Comparison of ENCODE assay signal across 19 cellular contexts in the genomic region with DNA sequence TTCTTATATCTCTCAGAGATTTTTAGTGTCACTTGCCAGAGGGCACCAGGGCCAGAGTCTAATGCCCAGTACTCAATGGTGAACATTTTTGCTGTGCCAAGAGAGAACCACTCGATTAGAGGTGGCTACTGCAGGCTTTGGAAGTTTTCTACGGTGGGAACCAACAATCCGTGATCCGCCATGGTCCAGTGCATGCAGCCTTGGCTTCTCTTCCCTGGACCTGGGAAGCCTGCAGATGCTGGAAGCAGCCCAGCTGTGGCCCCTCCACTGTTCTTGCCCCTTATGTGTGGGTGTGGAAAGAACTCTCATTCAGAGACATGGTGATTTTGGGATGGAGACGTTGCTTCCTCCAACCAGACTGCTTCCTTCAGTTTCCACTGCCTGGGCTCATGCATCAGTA.
DNase-seq lines count a peak whose midpoint lies in the region; ATAC-seq and TF ChIP-seq lines count a peak whose summit lies in the region.
"Had no signal": no experiment of that assay in that cellular context is flagged by ENCODE, and none has a peak within 500 bp of the region (broad histone marks: within the 10 kb centered on the region; RNA-seq: fewer than 3 reads in every experiment).

No MANE protein-coding gene starts in this region.

- DNase-seq in DMS79 treated with DMSO at 0.1 percent for 48 hours (lab: John Stamatoyannopoulos, UW) (peak; percentile 6), DMS79 (lab: John Stamatoyannopoulos, UW) (no peak), chondrocyte (ENCODE audit: low spot score) (peak; percentile 46), posterior vena cava (ENCODE audit: low spot score) (peak; percentile 43), thyroid gland (peak; percentile 60 to 61), osteoblast (ENCODE audit: insufficient read length, low spot score, missing footprints) (no peak)
- DNase-seq: AML-193; Caco-2; Calu3; CD4-positive, alpha-beta T cell; CD8-positive, alpha-beta T cell; GF-D8 had no signal

- H2AFZ ChIP-seq in osteoblast (ENCODE audit: low read length), result no peak overlapping the region

- ATAC-seq in GM18909 (IDR thresholded peaks at IDR 0.05; ENCODE audit: poor library complexity, unreplicated experiment) (no peak), HG02870 (IDR thresholded peaks at IDR 0.05; ENCODE audit: unreplicated experiment) (no peak)
- ATAC-seq: A549; CD8-positive, alpha-beta T cell had no signal

- H3K9me3 ChIP-seq in thyroid gland (no peaks in the 10 kb centered on the region), osteoblast (ENCODE audit: low read depth, low read length) (no peaks in the 10 kb centered on the region)
- H3K9me3 ChIP-seq: Caco-2 had no signal

- no peak overlapping the region for H3K4me3 ChIP-seq in thyroid gland (replicated peaks in 1 of 3)
- H3K4me3 ChIP-seq in osteoblast (ENCODE audit: insufficient read depth, low read length), result no peak overlapping the region
- H3K4me3 ChIP-seq: A549; BLaER1 treated with 17β-estradiol and CSF1 and Interleukin-3, amounts not matched to agents 10 nM and 100 nM had no signal

- H3K27ac ChIP-seq in thyroid gland (no peak overlapping the region), osteoblast (ENCODE audit: low read depth, low read length) (no peak overlapping the region)
- H3K27ac ChIP-seq: 22Rv1, C4-2B had no signal

- no peaks in the 10 kb centered on the region for H3K27me3 Mint-ChIP-seq in chondrocyte (ENCODE audit: low read depth)
- H3K27me3 Mint-ChIP-seq: B cell had no signal

- H3K27ac Mint-ChIP-seq in chondrocyte (ENCODE audit: unreplicated experiment), result no peak overlapping the region
- H3K27ac Mint-ChIP-seq: B cell; CD4-positive, alpha-beta T cell; CD8-positive, alpha-beta T cell had no signal

- peaks cover 32% of the 10 kb centered on the region for H3K4me1 Mint-ChIP-seq in chondrocyte (ENCODE audit: low read depth)
- H3K4me1 Mint-ChIP-seq: B cell had no signal

- TF ChIP-seq CTCF in chondrocyte (IDR thresholded peaks at IDR 0.05) (no peak), thyroid gland (IDR thresholded peaks at IDR 0.05) (no peak), osteoblast (IDR thresholded peaks at IDR 0.05; ENCODE audit: extremely low read depth, low read depth, low read length) (no peak)

- peaks cover 7% of the 10 kb centered on the region for H3K9me3 Mint-ChIP-seq in chondrocyte (ENCODE audit: low read depth)
- H3K9me3 Mint-ChIP-seq: CD4-positive, alpha-beta T cell; CD8-positive, alpha-beta T cell had no signal

- no peaks in the 10 kb centered on the region for H3K27me3 ChIP-seq in thyroid gland
- H3K27me3 ChIP-seq in osteoblast (ENCODE audit: insufficient read depth, low read length), result no peaks in the 10 kb centered on the region
- H3K27me3 ChIP-seq: BLaER1 treated with 17β-estradiol and CSF1 and Interleukin-3, amounts not matched to agents 10 nM and 100 nM had no signal

- H3K4me1 ChIP-seq in thyroid gland (peaks cover 10 to 13% of the 10 kb centered on the region in 2 donors), osteoblast (ENCODE audit: insufficient read depth, low read length) (peaks cover 30% of the 10 kb centered on the region)
- H3K4me1 ChIP-seq: Caco-2 had no signal

- no peaks in the 10 kb centered on the region for H3K36me3 ChIP-seq in thyroid gland
- no peaks in the 10 kb centered on the region for H3K36me3 ChIP-seq in osteoblast (ENCODE audit: insufficient read depth, low read length)

- WGBS in thyroid gland, 2 donors, result 44 to 58% methylated on average over 5 of the region's 5 CpGs

- H4K20me1 ChIP-seq in osteoblast (ENCODE audit: insufficient read depth, low read length), result no peaks in the 10 kb centered on the region
- H4K20me1 ChIP-seq: BLaER1 treated with 17β-estradiol and CSF1 and Interleukin-3, amounts not matched to agents 10 nM and 100 nM had no signal

- H3K4me2 ChIP-seq in osteoblast (ENCODE audit: insufficient read depth, low read length), result no peak overlapping the region
- H3K4me2 ChIP-seq: A549 had no signal

- H3K36me3 Mint-ChIP-seq in chondrocyte (ENCODE audit: low read depth), result no peaks in the 10 kb centered on the region
- H3K36me3 Mint-ChIP-seq: CD8-positive, alpha-beta T cell had no signal

- H3K79me2 ChIP-seq in osteoblast (ENCODE audit: insufficient read depth, low read length), result no peaks in the 10 kb centered on the region

- intact Hi-C loops in posterior vena cava (cut with DNase I), result no loop called here
- intact Hi-C loops in thyroid gland (cut with DNase I), result no loop called here

- no peak overlapping the region for H3K4me3 Mint-ChIP-seq in chondrocyte (ENCODE audit: unreplicated experiment)
- H3K4me3 Mint-ChIP-seq: B cell; CD4-positive, alpha-beta T cell; CD8-positive, alpha-beta T cell had no signal

- TF ChIP-seq POLR2A in thyroid gland (IDR thresholded peaks at IDR 0.05), result no peak

Comparison
In these comparisons a context has a peak if more than half of its experiments do, and no peak if none do; other contexts are left out.
1. DNase-seq: peak in DMS79 treated with DMSO at 0.1 percent for 48 hours (single experiment), chondrocyte (single experiment), posterior vena cava (single experiment) and thyroid gland (2 of 2); none in DMS79 (single experiment) and osteoblast (single experiment).